In genomic region chr12:101231626-101232025, GRCh38 we compare ENCODE assay signal across 23 cellular contexts. TPM values are rescaled to one million over a fixed set of nuclear protein-coding genes. Genes with fewer than 3 reads are reported as not detected.
"Had no signal": no experiment of that assay in that cellular context is flagged by ENCODE, and none has a peak within 500 bp of the region (broad histone marks: within the 10 kb centered on the region; RNA-seq: fewer than 3 reads in every experiment).

No MANE protein-coding gene starts in this region.

- H3K27me3 ChIP-seq: gastrocnemius medialis, neutrophil, right lobe of liver had no signal

- H3K4me3 Mint-ChIP-seq: naive thymus-derived CD8-positive, alpha-beta T cell had no signal

- ATAC-seq: gastrocnemius medialis; heart right ventricle; naive thymus-derived CD8-positive, alpha-beta T cell; psoas muscle; right lobe of liver had no signal

- H3K4me1 ChIP-seq: gastrocnemius medialis, heart right ventricle, psoas muscle, right lobe of liver had no signal

- H3K9me3 Mint-ChIP-seq: naive thymus-derived CD8-positive, alpha-beta T cell had no signal

- H3K4me1 Mint-ChIP-seq: naive thymus-derived CD8-positive, alpha-beta T cell had no signal

- H3K36me3 ChIP-seq: gastrocnemius medialis, heart right ventricle, neutrophil, right lobe of liver, spleen had no signal

- DNase-seq: cortex of kidney; dorsolateral prefrontal cortex; effector CD8-positive, alpha-beta T cell; gastrocnemius medialis; heart right ventricle; hypothalamus; kidney glomerular epithelial cell; naive thymus-derived CD8-positive, alpha-beta T cell; psoas muscle; retina; right lobe of liver; spleen; stimulated activated naive CD4-positive, alpha-beta T cell; trophoblast cell had no signal

- H3K4me3 ChIP-seq: dorsolateral prefrontal cortex, gastrocnemius medialis, heart right ventricle, psoas muscle, right lobe of liver, spleen had no signal

- H3K27ac Mint-ChIP-seq: naive thymus-derived CD8-positive, alpha-beta T cell had no signal

- H3K27ac ChIP-seq: dorsolateral prefrontal cortex, gastrocnemius medialis, heart right ventricle, neutrophil, psoas muscle, right lobe of liver had no signal

- H3K36me3 Mint-ChIP-seq: naive thymus-derived CD8-positive, alpha-beta T cell had no signal

RNA-seq across cellular contexts. Expression of gene SLC5A8, which starts 21.6 kb away (rescaled TPM):
- total RNA-seq: esophagus mucosa; fibroblast of lung; gastrocnemius medialis; heart right ventricle; liver; lung microvascular endothelial cell; mesenteric fat pad; mononuclear cell; naive thymus-derived CD8-positive, alpha-beta T cell; osteoblast; psoas muscle; right lobe of liver; spleen had no signal
- polyA plus RNA-seq: fibroblast of lung; heart right ventricle; liver; naive thymus-derived CD8-positive, alpha-beta T cell; psoas muscle; urinary bladder had no signal
